Comparison of ENCODE assay signal across 36 cellular contexts in genomic region chr17:3401786-3402185, GRCh38. TPM values are rescaled to one million over a fixed set of nuclear protein-coding genes. Genes with fewer than 3 reads are reported as not detected.
"Had no signal": no experiment of that assay in that cellular context is flagged by ENCODE, and none has a peak within 500 bp of the region (broad histone marks: within the 10 kb centered on the region; RNA-seq: fewer than 3 reads in every experiment).

No MANE protein-coding gene starts in this region.

- H3K36me3 ChIP-seq: ascending aorta, cardiac muscle cell, WERI-Rb-1 had no signal

- H3K4me1 ChIP-seq: ascending aorta had no signal

- H3K4me3 ChIP-seq: ascending aorta, cardiac muscle cell had no signal

- FAIRE-seq: bronchial epithelial cell, TTC549 had no signal

- DNase-seq: activated CD4-positive, alpha-beta memory T cell treated with anti-CD3 and anti-CD28 coated beads, Interleukin-2, amount 10 ng/mL, durations not matched to agents 7 days and 5 days; activated CD4-positive, alpha-beta T cell treated with anti-CD3 and anti-CD28 coated beads for 1 hour; activated CD4-positive, alpha-beta T cell treated with anti-CD3 and anti-CD28 coated beads for 36 hours; activated CD4-positive, alpha-beta T cell treated with anti-CD3 and anti-CD28 coated beads for 48 hours; activated CD4-positive, alpha-beta T cell treated with anti-CD3 and anti-CD28 coated beads, Interleukin-2, amount 10 ng/mL, durations not matched to agents 7 days and 5 days; activated CD4-positive, alpha-beta T cell treated with anti-CD3 and anti-CD28 coated beads, Interleukin-2, amount 50 U/mL, for 48 hours; activated CD4-positive, CD25-positive, alpha-beta regulatory T cell; activated CD8-positive, alpha-beta memory T cell treated with anti-CD3 and anti-CD28 coated beads for 24 hours; activated CD8-positive, alpha-beta memory T cell treated with anti-CD3 and anti-CD28 coated beads, Interleukin-2, amount 10 ng/mL, durations not matched to agents 7 days and 5 days; activated CD8-positive, alpha-beta memory T cell treated with anti-CD3 and anti-CD28 coated beads, Interleukin-2, amount 50 U/mL, for 48 hours; activated CD8-positive, alpha-beta T cell treated with anti-CD3 and anti-CD28 coated beads, Interleukin-2, amount 10 ng/mL, durations not matched to agents 7 days and 5 days; activated effector memory CD4-positive, alpha-beta T cell treated with Interleukin-2 at 50 U/mL for 16 hours; activated gamma-delta T cell; activated naive CD4-positive, alpha-beta T cell treated with anti-CD3 and anti-CD28 coated beads, Interleukin-2, amount 10 ng/mL, durations not matched to agents 7 days and 5 days; activated naive CD4-positive, alpha-beta T cell treated with Interleukin-2 at 50 U/mL for 16 hours; activated naive CD8-positive, alpha-beta T cell treated with anti-CD3 and anti-CD28 coated beads, Interleukin-2, amount 10 ng/mL, durations not matched to agents 7 days and 5 days; activated naive CD8-positive, alpha-beta T cell treated with anti-CD3 and anti-CD28 coated beads, Interleukin-2, amount 50 U/mL, for 24 hours; activated T-cell treated with anti-CD3 and anti-CD28 coated beads, Interleukin-2, amount 50 U/mL, for 24 hours; activated T-cell treated with anti-CD3 and anti-CD28 coated beads, Interleukin-2, amount 50 U/mL, for 48 hours; amygdala; anterior cingulate cortex; caudate nucleus; cerebellar nuclear complex; T-helper 1 cell; T-helper 2 cell; T-helper 9 cell; WERI-Rb-1 had no signal

- ATAC-seq: activated CD4-positive, alpha-beta T cell treated with anti-CD3 and anti-CD28 coated beads for 36 hours; activated CD4-positive, CD25-positive, alpha-beta regulatory T cell treated with anti-CD3 and anti-CD28 coated beads, Interleukin-2, amount 50 U/mL, for 24 hours; activated CD8-positive, alpha-beta memory T cell treated with anti-CD3 and anti-CD28 coated beads, Interleukin-2, amount 10 ng/mL, durations not matched to agents 7 days and 5 days; activated CD8-positive, alpha-beta T cell treated with anti-CD3 and anti-CD28 coated beads, Interleukin-2, amount 10 ng/mL, durations not matched to agents 7 days and 5 days; activated naive CD8-positive, alpha-beta T cell treated with anti-CD3 and anti-CD28 coated beads, Interleukin-2, amount 50 U/mL, for 24 hours; WTC11 had no signal

- H3K27ac ChIP-seq: ascending aorta, cardiac muscle cell, WERI-Rb-1 had no signal

- H3K9me3 ChIP-seq: ascending aorta had no signal

- H3K27me3 ChIP-seq: ascending aorta, cardiac muscle cell had no signal

RNA-seq across cellular contexts. Expression of gene OR1E1, which starts 3.6 kb away (rescaled TPM):
- total RNA-seq: activated CD4-positive, alpha-beta memory T cell treated with anti-CD3 and anti-CD28 coated beads, Interleukin-2, amount 10 ng/mL, durations not matched to agents 7 days and 5 days; activated CD4-positive, alpha-beta T cell treated with anti-CD3 and anti-CD28 coated beads for 36 hours; activated CD4-positive, alpha-beta T cell treated with anti-CD3 and anti-CD28 coated beads, Interleukin-2, amount 10 ng/mL, durations not matched to agents 7 days and 5 days; activated CD8-positive, alpha-beta memory T cell treated with anti-CD3 and anti-CD28 coated beads, Interleukin-2, amount 10 ng/mL, durations not matched to agents 7 days and 5 days; activated CD8-positive, alpha-beta T cell treated with anti-CD3 and anti-CD28 coated beads, Interleukin-2, amount 10 ng/mL, durations not matched to agents 7 days and 5 days; activated naive CD8-positive, alpha-beta T cell treated with anti-CD3 and anti-CD28 coated beads, Interleukin-2, amount 10 ng/mL, durations not matched to agents 7 days and 5 days; activated T-helper 2 cell treated with anti-CD3 and anti-CD28 coated beads, Interferon-gamma antibody, Interleukin-2, Interleukin-4, amounts not matched to agents 10 μg/mL and 5 μg/mL and 100 μg/mL, durations not matched to agents 14 hours and 24 hours and 36 hours; ascending aorta; bronchial epithelial cell; cardiac muscle cell; chondrocyte; WTC11 had no signal
- polyA plus RNA-seq: cardiac muscle cell had no signal

RNA-seq across cellular contexts. Expression of gene OR3A3, which starts 9.4 kb away (rescaled TPM):
- total RNA-seq: activated CD4-positive, alpha-beta memory T cell treated with anti-CD3 and anti-CD28 coated beads, Interleukin-2, amount 10 ng/mL, durations not matched to agents 7 days and 5 days; activated CD4-positive, alpha-beta T cell treated with anti-CD3 and anti-CD28 coated beads for 36 hours; activated CD4-positive, alpha-beta T cell treated with anti-CD3 and anti-CD28 coated beads, Interleukin-2, amount 10 ng/mL, durations not matched to agents 7 days and 5 days; activated CD8-positive, alpha-beta memory T cell treated with anti-CD3 and anti-CD28 coated beads, Interleukin-2, amount 10 ng/mL, durations not matched to agents 7 days and 5 days; activated CD8-positive, alpha-beta T cell treated with anti-CD3 and anti-CD28 coated beads, Interleukin-2, amount 10 ng/mL, durations not matched to agents 7 days and 5 days; activated naive CD8-positive, alpha-beta T cell treated with anti-CD3 and anti-CD28 coated beads, Interleukin-2, amount 10 ng/mL, durations not matched to agents 7 days and 5 days; activated T-helper 2 cell treated with anti-CD3 and anti-CD28 coated beads, Interferon-gamma antibody, Interleukin-2, Interleukin-4, amounts not matched to agents 10 μg/mL and 5 μg/mL and 100 μg/mL, durations not matched to agents 14 hours and 24 hours and 36 hours; ascending aorta; bronchial epithelial cell; cardiac muscle cell; chondrocyte; WTC11 had no signal
- polyA plus RNA-seq: adipose tissue, cardiac muscle cell had no signal

RNA-seq across cellular contexts. Expression of gene OR3A2, which starts 15.7 kb away (rescaled TPM):
- total RNA-seq: ascending aorta, bronchial epithelial cell, cardiac muscle cell, chondrocyte, WTC11 had no signal
- polyA plus RNA-seq: cardiac muscle cell had no signal

RNA-seq across cellular contexts. Expression of gene OR1E2, which starts 31.9 kb away (rescaled TPM):
- total RNA-seq: activated CD4-positive, alpha-beta memory T cell treated with anti-CD3 and anti-CD28 coated beads, Interleukin-2, amount 10 ng/mL, durations not matched to agents 7 days and 5 days; activated CD4-positive, alpha-beta T cell treated with anti-CD3 and anti-CD28 coated beads for 36 hours; activated CD4-positive, alpha-beta T cell treated with anti-CD3 and anti-CD28 coated beads, Interleukin-2, amount 10 ng/mL, durations not matched to agents 7 days and 5 days; activated CD8-positive, alpha-beta memory T cell treated with anti-CD3 and anti-CD28 coated beads, Interleukin-2, amount 10 ng/mL, durations not matched to agents 7 days and 5 days; activated CD8-positive, alpha-beta T cell treated with anti-CD3 and anti-CD28 coated beads, Interleukin-2, amount 10 ng/mL, durations not matched to agents 7 days and 5 days; activated naive CD8-positive, alpha-beta T cell treated with anti-CD3 and anti-CD28 coated beads, Interleukin-2, amount 10 ng/mL, durations not matched to agents 7 days and 5 days; activated T-helper 2 cell treated with anti-CD3 and anti-CD28 coated beads, Interferon-gamma antibody, Interleukin-2, Interleukin-4, amounts not matched to agents 10 μg/mL and 5 μg/mL and 100 μg/mL, durations not matched to agents 14 hours and 24 hours and 36 hours; ascending aorta; bronchial epithelial cell; cardiac muscle cell; chondrocyte; WTC11 had no signal
- polyA plus RNA-seq: cardiac muscle cell had no signal
